26 cellular contexts compared by ENCODE assay signal in the genomic region with DNA sequence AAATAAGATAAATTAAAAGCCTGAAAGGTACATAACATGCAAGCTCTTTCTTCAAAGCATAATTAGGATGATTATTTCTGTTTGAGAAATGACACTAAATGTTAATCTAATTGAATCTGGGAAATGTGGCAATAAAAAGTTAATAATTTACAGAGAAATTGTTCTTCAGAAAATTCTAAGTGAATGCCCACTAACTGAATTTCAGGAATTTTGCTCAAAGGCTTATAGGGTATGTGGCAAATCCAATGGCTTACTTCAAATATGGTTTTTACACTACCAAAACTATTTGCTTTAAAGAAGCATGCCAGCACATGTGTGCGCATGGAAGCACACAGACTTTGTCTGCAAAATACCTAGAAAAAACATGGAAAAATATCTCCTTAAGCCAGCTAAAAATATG.
"Had no signal": no experiment of that assay in that cellular context is flagged by ENCODE, and none has a peak within 500 bp of the region (broad histone marks: within the 10 kb centered on the region; RNA-seq: fewer than 3 reads in every experiment).

No MANE protein-coding gene starts in this region.

- DNase-seq: dermis blood vessel endothelial cell; effector memory CD4-positive, alpha-beta T cell; erythroblast; esophagus squamous epithelium; kidney glomerular epithelial cell; left colon; mucosa of descending colon; naive thymus-derived CD4-positive, alpha-beta T cell; psoas muscle; spleen; stimulated activated CD4-positive, alpha-beta T cell treated with anti-CD3 and anti-CD28 coated beads, Interleukin-15, amount 100 ng/mL, for 24 hours; stimulated activated CD4-positive, alpha-beta T cell treated with anti-CD3 and anti-CD28 coated beads, Interleukin-4, amount 100 ng/mL, for 1 hour; stimulated activated CD8-positive, alpha-beta memory T cell treated with anti-CD3 and anti-CD28 coated beads, Interleukin-4, amount 100 ng/mL, for 48 hours; stimulated activated naive CD4-positive, alpha-beta T cell; stimulated activated naive CD8-positive, alpha-beta T cell treated with anti-CD3 and anti-CD28 coated beads, Interleukin-15, amount 100 ng/mL, for 72 hours; transverse colon; upper lobe of right lung; uterus had no signal

- FAIRE-seq: endothelial cell of umbilical vein had no signal

- H3K36me3 ChIP-seq: esophagus squamous epithelium, spleen, suprapubic skin, transverse colon, upper lobe of right lung had no signal

- H3K36me3 Mint-ChIP-seq: memory B cell; mesothelial cell of epicardium; naive thymus-derived CD4-positive, alpha-beta T cell had no signal

- H3K4me3 ChIP-seq: coronary artery, esophagus squamous epithelium, lung, mucosa of descending colon, psoas muscle, skin epidermis, spleen, suprapubic skin, transverse colon, upper lobe of right lung, uterus had no signal

- H3K4me1 Mint-ChIP-seq: memory B cell; naive thymus-derived CD4-positive, alpha-beta T cell; nephron; stimulated activated naive CD8-positive, alpha-beta T cell treated with anti-CD3 and anti-CD28 coated beads, Interleukin-15, amount 100 ng/mL, for 72 hours had no signal

- H3K27me3 ChIP-seq: transverse colon, upper lobe of right lung, uterus had no signal

- H3K4me1 ChIP-seq: esophagus squamous epithelium, psoas muscle, spleen, suprapubic skin, transverse colon, upper lobe of right lung, uterus had no signal

- H3K27ac Mint-ChIP-seq: memory B cell; mesothelial cell of epicardium; naive thymus-derived CD4-positive, alpha-beta T cell; nephron; stimulated activated naive CD8-positive, alpha-beta T cell treated with anti-CD3 and anti-CD28 coated beads, Interleukin-15, amount 100 ng/mL, for 72 hours had no signal

- ATAC-seq: left colon; mucosa of descending colon; naive thymus-derived CD4-positive, alpha-beta T cell; psoas muscle; stimulated activated naive CD8-positive, alpha-beta T cell treated with anti-CD3 and anti-CD28 coated beads, Interleukin-15, amount 100 ng/mL, for 72 hours; upper lobe of right lung had no signal

- H3K9me3 Mint-ChIP-seq: nephron; stimulated activated naive CD8-positive, alpha-beta T cell treated with anti-CD3 and anti-CD28 coated beads, Interleukin-15, amount 100 ng/mL, for 72 hours had no signal

- H3K9me3 ChIP-seq: esophagus squamous epithelium, mucosa of descending colon, psoas muscle, spleen, suprapubic skin, transverse colon, upper lobe of right lung, uterus had no signal

- H3K27ac ChIP-seq: coronary artery, esophagus squamous epithelium, psoas muscle, skin epidermis, spleen, suprapubic skin, transverse colon, upper lobe of right lung, uterus had no signal

- H3K4me3 Mint-ChIP-seq: memory B cell; mesothelial cell of epicardium; naive thymus-derived CD4-positive, alpha-beta T cell; nephron; stimulated activated naive CD8-positive, alpha-beta T cell treated with anti-CD3 and anti-CD28 coated beads, Interleukin-15, amount 100 ng/mL, for 72 hours had no signal
